38 cellular contexts compared by ENCODE assay signal in genomic region chrX:22184096-22184495, GRCh38.
"Had no signal": no experiment of that assay in that cellular context is flagged by ENCODE, and none has a peak within 500 bp of the region (broad histone marks: within the 10 kb centered on the region; RNA-seq: fewer than 3 reads in every experiment).

No MANE protein-coding gene starts in this region.

- FAIRE-seq: bronchial epithelial cell, TTC549 had no signal

- H3K27ac ChIP-seq: adrenal gland, cardiac muscle cell, VCaP had no signal

- H3K4me1 Mint-ChIP-seq: activated B cell treated with CpG ODN at 0.5 μM for 24 hours; activated naive CD8-positive, alpha-beta T cell treated with anti-CD3 and anti-CD28 coated beads for 36 hours; activated T-helper 17 cell treated with anti-CD3 and anti-CD28 coated beads, Interleukin-2, amount 50 U/mL, for 72 hours; central memory CD8-positive, alpha-beta T cell had no signal

- H3K4me3 Mint-ChIP-seq: activated B cell treated with CpG ODN at 0.5 μM for 24 hours; activated CD4-positive, alpha-beta memory T cell treated with anti-CD3 and anti-CD28 coated beads for 36 hours; activated CD4-positive, alpha-beta T cell treated with anti-CD3 and anti-CD28 coated beads, Interleukin-2, amount 10 ng/mL, durations not matched to agents 24 days and 14 days; activated CD8-positive, alpha-beta T cell treated with anti-CD3 and anti-CD28 coated beads for 36 hours; activated naive CD4-positive, alpha-beta T cell treated with anti-CD3 and anti-CD28 coated beads for 36 hours; activated naive CD8-positive, alpha-beta T cell treated with anti-CD3 and anti-CD28 coated beads for 36 hours; activated T-cell treated with anti-CD3 and anti-CD28 coated beads, Interleukin-2, amount 50 U/mL, for 4 hours; activated T-cell treated with anti-CD3 and anti-CD28 coated beads, Interleukin-2, amount 50 U/mL, for 72 hours; activated T-helper 1 cell treated with anti-CD3 and anti-CD28 coated beads, Interleukin-12 subunit alpha, Interleukin-12 subunit beta, Interleukin-2, Interleukin-4 antibody, amounts not matched to agents 30 ng/mL and 10 ng/mL and 1 ng/mL, durations not matched to agents 14 hours and 24 hours and 36 hours; activated T-helper 17 cell treated with anti-CD3 and anti-CD28 coated beads, Interleukin-2, amount 50 U/mL, for 72 hours; brain; central memory CD8-positive, alpha-beta T cell; T-helper 1 cell treated with Interleukin-12 subunit alpha and Interleukin-12 subunit beta and Interleukin-4 antibody, amounts not matched to agents 30 μg/mL and 1 μg/mL, for 36 hours; T-helper 2 cell treated with Interferon-gamma antibody and Interleukin-4, amounts not matched to agents 5 μg/mL and 100 μg/mL, for 36 hours had no signal

- H3K27me3 ChIP-seq: adrenal gland, cardiac muscle cell had no signal

- H3K4me1 ChIP-seq: adrenal gland had no signal

- H3K27ac Mint-ChIP-seq: activated B cell treated with CpG ODN at 0.5 μM for 24 hours; activated CD4-positive, alpha-beta memory T cell treated with anti-CD3 and anti-CD28 coated beads for 36 hours; activated CD4-positive, alpha-beta T cell treated with anti-CD3 and anti-CD28 coated beads, Interleukin-2, amount 10 ng/mL, durations not matched to agents 24 days and 14 days; activated CD8-positive, alpha-beta T cell treated with anti-CD3 and anti-CD28 coated beads for 36 hours; activated naive CD4-positive, alpha-beta T cell treated with anti-CD3 and anti-CD28 coated beads for 36 hours; activated naive CD4-positive, alpha-beta T cell treated with anti-CD3 and anti-CD28 coated beads, Interleukin-2, amount 50 U/mL, for 72 hours; activated naive CD8-positive, alpha-beta T cell treated with anti-CD3 and anti-CD28 coated beads for 36 hours; activated T-cell treated with anti-CD3 and anti-CD28 coated beads, Interleukin-2, amount 50 U/mL, for 72 hours; activated T-helper 1 cell treated with anti-CD3 and anti-CD28 coated beads, Interleukin-12 subunit alpha, Interleukin-12 subunit beta, Interleukin-2, Interleukin-4 antibody, amounts not matched to agents 30 ng/mL and 10 ng/mL and 1 ng/mL, durations not matched to agents 14 hours and 24 hours and 36 hours; activated T-helper 17 cell treated with anti-CD3 and anti-CD28 coated beads, Interleukin-2, amount 50 U/mL, for 72 hours; brain; T-helper 1 cell treated with Interleukin-12 subunit alpha and Interleukin-12 subunit beta and Interleukin-4 antibody, amounts not matched to agents 30 μg/mL and 1 μg/mL, for 36 hours; T-helper 2 cell treated with Interferon-gamma antibody and Interleukin-4, amounts not matched to agents 5 μg/mL and 100 μg/mL, for 36 hours had no signal

- H3K9me3 Mint-ChIP-seq: activated CD4-positive, alpha-beta T cell treated with anti-CD3 and anti-CD28 coated beads, Interleukin-2, amount 10 ng/mL, durations not matched to agents 24 days and 14 days; activated naive CD4-positive, alpha-beta T cell treated with anti-CD3 and anti-CD28 coated beads for 36 hours; activated T-helper 17 cell treated with anti-CD3 and anti-CD28 coated beads, Interleukin-2, amount 50 U/mL, for 72 hours; central memory CD8-positive, alpha-beta T cell; T-helper 1 cell treated with Interleukin-12 subunit alpha and Interleukin-12 subunit beta and Interleukin-4 antibody, amounts not matched to agents 30 μg/mL and 1 μg/mL, for 36 hours; T-helper 2 cell treated with Interferon-gamma antibody and Interleukin-4, amounts not matched to agents 5 μg/mL and 100 μg/mL, for 36 hours had no signal

- DNase-seq: activated B cell treated with CpG ODN at 0.5 μM for 24 hours; activated CD4-positive, alpha-beta memory T cell treated with anti-CD3 and anti-CD28 coated beads for 36 hours; activated CD4-positive, alpha-beta T cell treated with anti-CD3 and anti-CD28 coated beads for 4 hours; activated CD4-positive, alpha-beta T cell treated with anti-CD3 and anti-CD28 coated beads, Interleukin-2, amount 10 ng/mL, durations not matched to agents 24 days and 14 days; activated CD4-positive, alpha-beta T cell treated with anti-CD3 and anti-CD28 coated beads, Interleukin-2, amount 50 U/mL, for 1 hour; activated CD4-positive, alpha-beta T cell treated with anti-CD3 and anti-CD28 coated beads, Interleukin-2, amount 50 U/mL, for 4 hours; activated CD4-positive, CD25-positive, alpha-beta regulatory T cell treated with anti-CD3 and anti-CD28 coated beads, Interleukin-2, amount 50 U/mL, for 72 hours; activated CD8-positive, alpha-beta memory T cell treated with anti-CD3 and anti-CD28 coated beads, Interleukin-2, amount 50 U/mL, for 4 hours; activated CD8-positive, alpha-beta T cell treated with anti-CD3 and anti-CD28 coated beads for 36 hours; activated effector memory CD4-positive, alpha-beta T cell treated with anti-CD3 and anti-CD28 coated beads, Interleukin-2, amount 50 U/mL, for 16 hours; activated gamma-delta T cell treated with Interleukin-2 at 50 U/mL for 16 hours; activated naive CD4-positive, alpha-beta T cell; activated naive CD4-positive, alpha-beta T cell treated with anti-CD3 and anti-CD28 coated beads for 36 hours; activated naive CD4-positive, alpha-beta T cell treated with anti-CD3 and anti-CD28 coated beads, Interleukin-2, amount 50 U/mL, for 16 hours; activated naive CD8-positive, alpha-beta T cell treated with anti-CD3 and anti-CD28 coated beads for 36 hours; activated T-cell treated with anti-CD3 and anti-CD28 coated beads for 4 hours; activated T-cell treated with anti-CD3 and anti-CD28 coated beads, Interleukin-2, amount 50 U/mL, for 1 hour; activated T-cell treated with anti-CD3 and anti-CD28 coated beads, Interleukin-2, amount 50 U/mL, for 4 hours; activated T-cell treated with anti-CD3 and anti-CD28 coated beads, Interleukin-2, amount 50 U/mL, for 72 hours; adrenal gland; amniotic stem cell; aorta; caudate nucleus; cerebellar nuclear complex; T-helper 1 cell; T-helper 2 cell; T-helper 9 cell had no signal

- H3K36me3 ChIP-seq: adrenal gland, cardiac muscle cell had no signal

- H3K9me3 ChIP-seq: adrenal gland had no signal

- H3K36me3 Mint-ChIP-seq: activated CD4-positive, alpha-beta memory T cell treated with anti-CD3 and anti-CD28 coated beads for 36 hours; brain had no signal

- ATAC-seq: activated CD8-positive, alpha-beta T cell treated with anti-CD3 and anti-CD28 coated beads for 36 hours; activated naive CD4-positive, alpha-beta T cell treated with anti-CD3 and anti-CD28 coated beads, Interleukin-2, amount 50 U/mL, for 72 hours; activated T-cell treated with anti-CD3 and anti-CD28 coated beads, Interleukin-2, amount 50 U/mL, for 4 hours; activated T-cell treated with anti-CD3 and anti-CD28 coated beads, Interleukin-2, amount 50 U/mL, for 72 hours; activated T-helper 17 cell treated with anti-CD3 and anti-CD28 coated beads, Interleukin-2, amount 50 U/mL, for 72 hours had no signal

- H3K27me3 Mint-ChIP-seq: activated CD4-positive, alpha-beta memory T cell treated with anti-CD3 and anti-CD28 coated beads for 36 hours; activated CD4-positive, alpha-beta T cell treated with anti-CD3 and anti-CD28 coated beads, Interleukin-2, amount 10 ng/mL, durations not matched to agents 24 days and 14 days; activated CD8-positive, alpha-beta T cell treated with anti-CD3 and anti-CD28 coated beads for 36 hours; activated naive CD8-positive, alpha-beta T cell treated with anti-CD3 and anti-CD28 coated beads for 36 hours; activated T-helper 17 cell treated with anti-CD3 and anti-CD28 coated beads, Interleukin-2, amount 50 U/mL, for 72 hours; brain had no signal

- H3K4me3 ChIP-seq: adrenal gland, cardiac muscle cell had no signal
